9 cellular contexts compared by ENCODE assay signal in the genomic region with DNA sequence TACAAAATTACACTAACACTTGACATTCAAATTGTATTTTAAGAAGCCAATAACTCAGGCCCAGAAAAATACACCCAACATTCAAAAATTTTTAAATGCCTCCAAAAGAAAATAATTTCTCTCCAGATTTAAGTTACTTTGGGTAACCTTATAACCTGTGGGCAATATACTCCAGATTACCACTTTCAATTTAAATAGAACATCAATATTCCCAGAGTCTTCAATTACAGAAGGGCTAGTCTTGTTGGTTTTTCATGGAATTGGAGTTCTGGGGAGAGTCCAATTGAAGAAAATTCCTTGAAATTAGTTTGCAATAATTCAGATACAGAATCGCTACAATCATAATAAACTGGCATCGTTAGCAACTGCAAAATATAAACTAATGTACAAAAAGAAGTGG. TPM values are rescaled to one million over a fixed set of nuclear protein-coding genes. Genes with fewer than 3 reads are reported as not detected.
A peak's percentile ranks its signal among the peaks of the same experiment; 100 is the strongest.
DNase-seq lines count a peak whose midpoint lies in the region; ATAC-seq, FAIRE-seq and TF ChIP-seq lines count a peak whose summit lies in the region.
"Had no signal": no experiment of that assay in that cellular context is flagged by ENCODE, and none has a peak within 500 bp of the region (broad histone marks: within the 10 kb centered on the region; RNA-seq: fewer than 3 reads in every experiment).

No MANE protein-coding gene starts in this region.

- H3K9me3 ChIP-seq in WERI-Rb-1 (ENCODE audit: severe bottlenecking) (no peaks in the 10 kb centered on the region), gastroesophageal sphincter (no peaks in the 10 kb centered on the region)

- H3K36me3 ChIP-seq in H7 (replicated peaks; ENCODE audit: control insufficient read depth, insufficient read depth, low read length) (no peaks in the 10 kb centered on the region; the same call in none of the 2 replicates), WERI-Rb-1 (peaks cover 49% of the 10 kb centered on the region), gastroesophageal sphincter (peaks cover 0 to 15% of the 10 kb centered on the region in 2 donors)

- TF ChIP-seq EP300 in gastroesophageal sphincter (IDR thresholded peaks at IDR 0.05), result no peak

- WGBS in gastroesophageal sphincter (ENCODE audit: low coverage in 1 of 2), 2 donors, result 0 to 5% methylated on average over 2 of the region's 2 CpGs

- TF ChIP-seq CTCF in WERI-Rb-1 (IDR thresholded peaks at IDR 0.05; ENCODE audit: low read depth, low read length), result no peak
- TF ChIP-seq CTCF in gastroesophageal sphincter (IDR thresholded peaks at IDR 0.05), result no peak

- no peak for FAIRE-seq in frontal cortex (lab: Jason Lieb, UNC)

- no peak for TF ChIP-seq POLR2A in gastroesophageal sphincter (IDR thresholded peaks at IDR 0.05)

- H3K27ac ChIP-seq in WERI-Rb-1 (peak overlapping the region; percentile 100), gastroesophageal sphincter (peak overlapping the region in 3 of 4 donors; percentile 25 to 99 (median 99)), skin epidermis (peak overlapping the region in 13 of 21 experiments; percentile 19 to 100 (median 100))

- peaks cover 2 to 61% (median 15%) of the 10 kb centered on the region in 3 donors for H3K4me1 ChIP-seq in gastroesophageal sphincter

- H3K27me3 ChIP-seq in H7 (ENCODE audit: control insufficient read depth, insufficient read depth, low read length) (no peaks in the 10 kb centered on the region), WERI-Rb-1 (ENCODE audit: insufficient read depth, low read depth, severe bottlenecking) (no peaks in the 10 kb centered on the region), gastroesophageal sphincter (no peaks in the 10 kb centered on the region)

- no peak for DNase-seq in H7
- no peak for DNase-seq in WERI-Rb-1
- no peak for DNase-seq in dedifferentiated amniotic fluid mesenchymal stem cell (ENCODE audit: extremely low spot score)
- no peak for DNase-seq in frontal cortex (ENCODE audit: low spot score in 2 of 2)
- no peak for DNase-seq in GM19240 (ENCODE audit: insufficient read length, low spot score)
- DNase-seq: NCI-H82 had no signal

- ATAC-seq in gastroesophageal sphincter (no peak), HG02798 (IDR thresholded peaks at IDR 0.05; ENCODE audit: poor library complexity, unreplicated experiment) (no peak)

- peak overlapping the region; percentile 97 for H3K4me3 ChIP-seq in H7 (ENCODE audit: insufficient read depth, low read depth, low read length)
- H3K4me3 ChIP-seq in WERI-Rb-1 (ENCODE audit: low read depth, low read length), result peak overlapping the region; percentile 85
- H3K4me3 ChIP-seq in gastroesophageal sphincter, result peak overlapping the region; percentile 70 to 97
- H3K4me3 ChIP-seq in skin epidermis, result peak overlapping the region; percentile 70 to 97 (median 84)

RNA-seq across cellular contexts. Expression of gene PPP4R3A, which starts 2.0 kb away (rescaled TPM):
- 62.9 and 83.2 TPM in 2 replicates for total RNA-seq in H7 (2014; rRNA removed; shearing (Covaris generic))
- 100 to 1,000 TPM in 1 of 4 donors, 10 to 100 TPM in 3; 66.5 to 108 (median 77.4) TPM for total RNA-seq in gastroesophageal sphincter
- total RNA-seq in frontal cortex, result 119 TPM
